ENCODE assay signal across 33 cellular contexts in genomic region chr5:163312598-163312997, GRCh38.
"Had no signal": no experiment of that assay in that cellular context is flagged by ENCODE, and none has a peak within 500 bp of the region (broad histone marks: within the 10 kb centered on the region; RNA-seq: fewer than 3 reads in every experiment).

No MANE protein-coding gene starts in this region.

- ATAC-seq: Panc1, Right ventricle myocardium inferior, SK-N-SH treated with all-trans-retinoic acid at 6 μM for 48 hours, T-cell had no signal

- H3K4me1 ChIP-seq: SJCRH30 had no signal

- H3K9me3 ChIP-seq: SJCRH30 had no signal

- H3K36me3 ChIP-seq: SJCRH30 had no signal

- H3K4me1 Mint-ChIP-seq: T-cell had no signal

- H3K27me3 Mint-ChIP-seq: T-cell had no signal

- H3K27ac ChIP-seq: PC-9, RWPE1, SJCRH30, SK-N-MC had no signal

- DNase-seq: Karpas-422, NCI-H1048, NCI-H1092 treated with DMSO at 0.1 percent for 48 hours, NCI-H1105 treated with DMSO at 0.1 percent for 48 hours, NCI-H1417, NCI-H1436, NCI-H146, NCI-H1694, NCI-H187, NCI-H1930, NCI-H2029 treated with DMSO at 0.1 percent for 48 hours, NCI-H2081 treated with DMSO at 0.1 percent for 48 hours, NCI-H2107, NCI-H2171, NCI-H226, NCI-H446 treated with DMSO at 0.1 percent for 48 hours, NCI-H510A, NCI-H524, NCI-H526, NCI-H69, NCI-H748 treated with DMSO at 0.1 percent for 48 hours, NCI-H82, PC-9, SHP77, SIG-M5, SJCRH30, T-cell had no signal

- H3K4me2 ChIP-seq: PC-9 had no signal

- H3K4me3 Mint-ChIP-seq: T-cell had no signal

- H3K27ac Mint-ChIP-seq: T-cell had no signal

- H2AFZ ChIP-seq: PC-9 had no signal

- H3K36me3 Mint-ChIP-seq: T-cell had no signal

- H3K4me3 ChIP-seq: PC-9, SJCRH30, SK-N-MC had no signal

- FAIRE-seq: RCC 7860 had no signal

- H3K27me3 ChIP-seq: SJCRH30 had no signal
